9 cellular contexts compared by ENCODE assay signal in genomic region chr5:169647566-169647965, GRCh38. TPM values are rescaled to one million over a fixed set of nuclear protein-coding genes. Genes with fewer than 3 reads are reported as not detected.
A peak's percentile ranks its signal among the peaks of the same experiment; 100 is the strongest.
DNase-seq lines count a peak whose midpoint lies in the region; ATAC-seq lines count a peak whose summit lies in the region.
"Had no signal": no experiment of that assay in that cellular context is flagged by ENCODE, and none has a peak within 500 bp of the region (broad histone marks: within the 10 kb centered on the region; RNA-seq: fewer than 3 reads in every experiment).

No MANE protein-coding gene starts in this region.

- peaks cover 94% of the 10 kb centered on the region for H3K4me1 Mint-ChIP-seq in activated T-helper 1 cell treated with anti-CD3 and anti-CD28 coated beads, Interleukin-12 subunit alpha, Interleukin-12 subunit beta, Interleukin-2, Interleukin-4 antibody, amounts not matched to agents 30 ng/mL and 10 ng/mL and 1 ng/mL, durations not matched to agents 14 hours and 24 hours and 36 hours (ENCODE audit: low read depth)

- peaks cover 27 to 94% (median 52%) of the 10 kb centered on the region in 11 experiments; a peak in 21 of 22 replicates for H4K20me1 ChIP-seq in BLaER1 treated with 17β-estradiol and CSF1 and Interleukin-3, amounts not matched to agents 10 nM and 100 nM

- H3K27me3 Mint-ChIP-seq in activated T-helper 1 cell treated with anti-CD3 and anti-CD28 coated beads, Interleukin-12 subunit alpha, Interleukin-12 subunit beta, Interleukin-2, Interleukin-4 antibody, amounts not matched to agents 30 ng/mL and 10 ng/mL and 1 ng/mL, durations not matched to agents 14 hours and 24 hours and 36 hours (ENCODE audit: insufficient read depth): no peaks in the 10 kb centered on the region

- H3K36me3 Mint-ChIP-seq in activated T-helper 1 cell treated with anti-CD3 and anti-CD28 coated beads, Interleukin-12 subunit alpha, Interleukin-12 subunit beta, Interleukin-2, Interleukin-4 antibody, amounts not matched to agents 30 ng/mL and 10 ng/mL and 1 ng/mL, durations not matched to agents 14 hours and 24 hours and 36 hours (ENCODE audit: low read depth): peaks cover 59% of the 10 kb centered on the region

- intact Hi-C loops in activated T-helper 1 cell treated with anti-CD3 and anti-CD28 coated beads, Interleukin-12 subunit alpha, Interleukin-12 subunit beta, Interleukin-2, Interleukin-4 antibody, amounts not matched to agents 30 ng/mL and 10 ng/mL and 1 ng/mL, durations not matched to agents 14 hours and 24 hours and 36 hours (cut with micrococcal nuclease): no loop called here
- intact Hi-C loops in cardiac septum (cut with DNase I): no loop called here

- H3K4me3 ChIP-seq in BLaER1 treated with 17β-estradiol and CSF1 and Interleukin-3, amounts not matched to agents 10 nM and 100 nM: peak overlapping the region in 7 of 10 experiments; percentile 24 to 45 (median 38); a peak in 10 of 20 replicates
- H3K4me3 ChIP-seq: sigmoid colon had no signal

- no peaks in the 10 kb centered on the region for H3K27me3 ChIP-seq in BLaER1 treated with 17β-estradiol and CSF1 and Interleukin-3, amounts not matched to agents 10 nM and 100 nM
- H3K27me3 ChIP-seq: sigmoid colon had no signal

- peak overlapping the region; percentile 39 to 89 (median 78); a peak in 21 of 22 replicates for H3K27ac ChIP-seq in BLaER1 treated with 17β-estradiol and CSF1 and Interleukin-3, amounts not matched to agents 10 nM and 100 nM
- H3K27ac ChIP-seq: sigmoid colon had no signal

- ATAC-seq in GM19452 (IDR thresholded peaks at IDR 0.05; ENCODE audit: unreplicated experiment): peak; percentile 37
- ATAC-seq in HG03354 (IDR thresholded peaks at IDR 0.05; ENCODE audit: poor library complexity, severe bottlenecking, unreplicated experiment): peak; percentile 58

- peaks cover 0 to 45% (median 20%) of the 10 kb centered on the region in 11 experiments; a peak in 11 of 22 replicates for H3K36me3 ChIP-seq in BLaER1 treated with 17β-estradiol and CSF1 and Interleukin-3, amounts not matched to agents 10 nM and 100 nM
- H3K36me3 ChIP-seq: sigmoid colon had no signal

- peaks cover 39 to 87% (median 58%) of the 10 kb centered on the region in 10 experiments for H3K4me1 ChIP-seq in BLaER1 treated with 17β-estradiol and CSF1 and Interleukin-3, amounts not matched to agents 10 nM and 100 nM

- H3K9me3 Mint-ChIP-seq in activated T-helper 1 cell treated with anti-CD3 and anti-CD28 coated beads, Interleukin-12 subunit alpha, Interleukin-12 subunit beta, Interleukin-2, Interleukin-4 antibody, amounts not matched to agents 30 ng/mL and 10 ng/mL and 1 ng/mL, durations not matched to agents 14 hours and 24 hours and 36 hours: no peaks in the 10 kb centered on the region

- H3K4me2 ChIP-seq in BLaER1 treated with 17β-estradiol and CSF1 and Interleukin-3, amounts not matched to agents 10 nM and 100 nM: peak overlapping the region; percentile 55 to 97 (median 82)

- peak overlapping the region; percentile 68 for H3K4me3 Mint-ChIP-seq in activated T-helper 1 cell treated with anti-CD3 and anti-CD28 coated beads, Interleukin-12 subunit alpha, Interleukin-12 subunit beta, Interleukin-2, Interleukin-4 antibody, amounts not matched to agents 30 ng/mL and 10 ng/mL and 1 ng/mL, durations not matched to agents 14 hours and 24 hours and 36 hours

- peak overlapping the region; percentile 41 to 80 (median 70); a peak in 21 of 22 replicates for H3K9ac ChIP-seq in BLaER1 treated with 17β-estradiol and CSF1 and Interleukin-3, amounts not matched to agents 10 nM and 100 nM

- H3K9me3 ChIP-seq in BLaER1 treated with 17β-estradiol and CSF1 and Interleukin-3, amounts not matched to agents 10 nM and 100 nM (replicated peaks in 1 of 11): peaks cover 0 to 10% (median 0%) of the 10 kb centered on the region in 11 experiments; a peak in 1 of 22 replicates
- H3K9me3 ChIP-seq: sigmoid colon had no signal

- peak overlapping the region; percentile 99 for H3K27ac Mint-ChIP-seq in activated T-helper 1 cell treated with anti-CD3 and anti-CD28 coated beads, Interleukin-12 subunit alpha, Interleukin-12 subunit beta, Interleukin-2, Interleukin-4 antibody, amounts not matched to agents 30 ng/mL and 10 ng/mL and 1 ng/mL, durations not matched to agents 14 hours and 24 hours and 36 hours

- DNase-seq in activated T-helper 1 cell treated with anti-CD3 and anti-CD28 coated beads, Interleukin-12 subunit alpha, Interleukin-12 subunit beta, Interleukin-2, Interleukin-4 antibody, amounts not matched to agents 30 ng/mL and 10 ng/mL and 1 ng/mL, durations not matched to agents 14 hours and 24 hours and 36 hours (ENCODE audit: low spot score): no peak
- DNase-seq in NCI-H1417 treated with DMSO at 0.1 percent for 48 hours (lab: John Stamatoyannopoulos, UW): no peak
- DNase-seq in cardiac septum (ENCODE audit: low spot score): no peak
- no peak for DNase-seq in NCI-H2227 (lab: John Stamatoyannopoulos, UW; ENCODE audit: unreplicated experiment)
- DNase-seq in EL: no peak
- DNase-seq: sigmoid colon had no signal

RNA-seq across cellular contexts. Expression of gene DOCK2, which starts 10.5 kb away (rescaled TPM):
- total RNA-seq in activated T-helper 1 cell treated with anti-CD3 and anti-CD28 coated beads, Interleukin-12 subunit alpha, Interleukin-12 subunit beta, Interleukin-2, Interleukin-4 antibody, amounts not matched to agents 30 ng/mL and 10 ng/mL and 1 ng/mL, durations not matched to agents 14 hours and 24 hours and 36 hours: 214 and 216 TPM in 2 replicates
- total RNA-seq in cardiac septum: 4.6 TPM

Comparison
In these comparisons a context has a peak if more than half of its experiments do, and no peak if none do; other contexts are left out.
1. RNA of gene DOCK2, which starts 10.5 kb away (total RNA-seq): 214 to 216 TPM in activated T-helper 1 cell treated with anti-CD3 and anti-CD28 coated beads, Interleukin-12 subunit alpha, Interleukin-12 subunit beta, Interleukin-2, Interleukin-4 antibody, amounts not matched to agents 30 ng/mL and 10 ng/mL and 1 ng/mL, durations not matched to agents 14 hours and 24 hours and 36 hours; 4.6 TPM in cardiac septum (single experiment); every median in the first group is over 10 times any median in the second.